Comparison of ENCODE assay signal across 8 cellular contexts in the genomic region with DNA sequence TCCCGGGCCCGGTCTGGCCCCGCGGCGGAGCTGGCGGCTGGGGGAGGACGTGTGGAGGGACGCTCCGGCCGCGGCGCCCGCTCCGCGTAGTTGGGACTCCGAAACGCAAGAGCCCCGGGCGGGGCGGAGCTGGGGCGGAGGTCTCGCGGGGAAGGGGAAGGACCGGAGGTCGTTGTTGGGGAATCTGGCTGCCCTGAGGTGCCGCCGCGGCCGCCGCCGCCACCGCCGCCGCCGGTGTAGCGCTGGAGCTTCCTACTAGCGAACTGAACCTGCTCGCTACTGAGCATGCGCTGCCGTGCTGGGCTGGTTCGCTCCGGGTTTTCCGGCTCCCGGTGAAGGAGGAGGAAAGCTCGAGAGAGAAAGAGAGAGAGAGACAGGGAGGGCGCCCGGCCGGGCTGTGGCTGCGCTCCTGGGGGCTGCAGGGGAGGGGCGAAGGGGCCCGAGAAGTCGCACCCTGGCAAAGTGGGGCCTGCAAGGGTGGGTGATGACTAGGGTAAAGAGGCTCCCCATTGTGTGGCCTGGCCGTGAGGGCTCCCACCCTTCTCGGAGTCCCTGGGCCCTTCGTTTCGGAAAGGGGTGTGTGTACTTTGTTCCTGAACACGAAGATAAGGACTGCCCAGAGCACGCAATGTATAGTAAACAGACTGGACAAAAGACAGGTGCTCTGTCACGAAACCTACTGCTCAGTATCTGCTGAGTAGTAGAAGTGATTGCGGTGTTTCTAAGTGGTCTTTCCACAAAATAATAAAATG. TPM values are rescaled to one million over a fixed set of nuclear protein-coding genes. Genes with fewer than 3 reads are reported as not detected.
DNase-seq lines count a peak whose midpoint lies in the region; ATAC-seq lines count a peak whose summit lies in the region.

A gene (minus strand): TSS at position 281 of the 752 bp plus-strand sequence. CDS start 629 bp downstream, outside the sequence.

- CTCF ChIA-PET in activated CD8-positive, alpha-beta memory T cell treated with anti-CD3 and anti-CD28 coated beads for 36 hours (lab: Charles Lee) = interaction anchor here (0.9 to 2.4 kb wide), 4 partner anchors 38 to 108 kb away, joined by 3 to 18 read pairs (median 4); no protein-coding TSS in a partner anchor

- DNase-seq in COLO829 (ENCODE audit: low spot score) = peak; percentile 96
- DNase-seq in HT1080 (ENCODE audit: low read depth) = peak; percentile 88
- peak; percentile 85 to 86 for DNase-seq in NOMO-1 (lab: John Stamatoyannopoulos, UW; ENCODE audit: unreplicated experiment in 2 of 2)
- peak; percentile 88 for DNase-seq in effector CD8-positive, alpha-beta T cell (lab: John Stamatoyannopoulos, UW)
- DNase-seq in lung microvascular endothelial cell (ENCODE audit: low read depth in 2 of 2) = peak; percentile 94 to 95
- DNase-seq in stimulated activated CD4-positive, alpha-beta T cell treated with anti-CD3 and anti-CD28 coated beads, TNF-alpha, amount 100 ng/mL, for 48 hours (ENCODE audit: low read depth in 3 of 3) = peak; percentile 88 to 90 (median 90)

- peak; percentile 39 for ATAC-seq in GM21367 (IDR thresholded peaks at IDR 0.05; ENCODE audit: unreplicated experiment)

- POLR2A ChIA-PET in activated CD8-positive, alpha-beta memory T cell treated with anti-CD3 and anti-CD28 coated beads for 36 hours (lab: Charles Lee) = interaction anchor here (1.1 to 1.6 kb wide), 6 partner anchors 9 to 125 kb away, joined by 3 to 5 read pairs (median 3); no protein-coding TSS in a partner anchor

RNA-seq across cellular contexts. Expression of the gene that starts here (rescaled TPM):
- total RNA-seq in HT1080 (2014; rRNA removed; shearing (Covaris generic)) = 9.4 and 11.4 TPM in 2 replicates
- polyA plus RNA-seq in HT1080 (2015; cell fraction: cytosol; rRNA removed) = 9.1 and 13.3 TPM in 2 replicates
- 35.9 and 42.9 TPM in 2 replicates for polyA plus RNA-seq in HT1080 (2015; cell fraction: nucleus; rRNA removed)
- 10 to 100 TPM; 62.1 to 68.7 TPM for total RNA-seq in activated CD8-positive, alpha-beta memory T cell treated with anti-CD3 and anti-CD28 coated beads for 36 hours
- 5.9 and 7.3 TPM in 2 replicates for total RNA-seq in lung microvascular endothelial cell

Comparison
In these comparisons a context has a peak if more than half of its experiments do, and no peak if none do; other contexts are left out.
1. Peak in every context shown above with its lines: DNase-seq and ATAC-seq.